In genomic region chr7:48109848-48110663, GRCh38 we compare ENCODE assay signal across 8 cellular contexts. TPM values are rescaled to one million over a fixed set of nuclear protein-coding genes. Genes with fewer than 3 reads are reported as not detected.
DNase-seq lines count a peak whose midpoint lies in the region; ATAC-seq and TF ChIP-seq lines count a peak whose summit lies in the region.

No MANE protein-coding gene starts in this region.

- no peak overlapping the region for H3K27ac Mint-ChIP-seq in activated naive CD8-positive, alpha-beta T cell treated with anti-CD3 and anti-CD28 coated beads, Interleukin-2, amount 50 U/mL, for 24 hours

- peaks cover 8% of the 10 kb centered on the region for H3K4me1 Mint-ChIP-seq in activated naive CD8-positive, alpha-beta T cell treated with anti-CD3 and anti-CD28 coated beads, Interleukin-2, amount 50 U/mL, for 24 hours

- H3K9ac ChIP-seq in smooth muscle cell (ENCODE audit: low read depth): no peak overlapping the region

- H3F3A ChIP-seq in smooth muscle cell (ENCODE audit: low read depth): peaks cover 5% of the 10 kb centered on the region

- H3K79me2 ChIP-seq in smooth muscle cell (ENCODE audit: low read depth): no peaks in the 10 kb centered on the region

- no peak overlapping the region for H2AFZ ChIP-seq in smooth muscle cell (ENCODE audit: low read depth)

- intact Hi-C loops in right cardiac atrium (cut with DNase I): loop anchor here (2.0 to 10.0 kb wide), 4 partner anchors 75 to 163 kb away; partner anchors contain the start of genes C7orf57 (in 2 of the 4) and PKD1L1 (in 1 of the 4)

- TF ChIP-seq CTCF in GM12865 (IDR thresholded peaks at IDR 0.05; ENCODE audit: insufficient read depth, low read depth, low read length, missing control alignments) (peak; percentile 98), LNCaP clone FGC (IDR thresholded peaks at IDR 0.05; ENCODE audit: control insufficient read depth, extremely low read depth, insufficient read depth) (peak; percentile 98), smooth muscle cell (IDR thresholded peaks at IDR 0.05; ENCODE audit: borderline replicate concordance, insufficient read depth, poor library complexity, severe bottlenecking) (peak; percentile 99)

- H3K27me3 Mint-ChIP-seq in activated naive CD8-positive, alpha-beta T cell treated with anti-CD3 and anti-CD28 coated beads, Interleukin-2, amount 50 U/mL, for 24 hours: no peaks in the 10 kb centered on the region

- H3K4me3 ChIP-seq in GM12865 (ENCODE audit: low read depth, low read length): no peak overlapping the region
- H3K4me3 ChIP-seq in LNCaP clone FGC (ENCODE audit: low read depth, low read length): no peak overlapping the region
- H3K4me3 ChIP-seq in right cardiac atrium (ENCODE audit: low read length): no peak overlapping the region
- no peak overlapping the region for H3K4me3 ChIP-seq in smooth muscle cell

- ATAC-seq in activated naive CD8-positive, alpha-beta T cell treated with anti-CD3 and anti-CD28 coated beads, Interleukin-2, amount 50 U/mL, for 24 hours: peak; percentile 74
- peak; percentile 55 to 73 for ATAC-seq in right cardiac atrium

- 17% methylated on average over 9 of the region's 9 CpGs for WGBS in right cardiac atrium
- whole genome bisulfite sequencing in smooth muscle cell (ENCODE audit: low lambda C conversion rate): 30% methylated on average over 9 of the region's 9 CpGs

- H3K9me3 Mint-ChIP-seq in activated naive CD8-positive, alpha-beta T cell treated with anti-CD3 and anti-CD28 coated beads, Interleukin-2, amount 50 U/mL, for 24 hours: no peaks in the 10 kb centered on the region

- no peak overlapping the region for H3K4me3 Mint-ChIP-seq in activated naive CD8-positive, alpha-beta T cell treated with anti-CD3 and anti-CD28 coated beads, Interleukin-2, amount 50 U/mL, for 24 hours

- no peak overlapping the region for H3K4me2 ChIP-seq in smooth muscle cell

- H3K4me1 ChIP-seq in right cardiac atrium (ENCODE audit: control insufficient read depth, insufficient read depth, low read length): no peaks in the 10 kb centered on the region
- H3K4me1 ChIP-seq in smooth muscle cell (ENCODE audit: low read depth): no peaks in the 10 kb centered on the region

- no peak overlapping the region for H3K27ac ChIP-seq in right cardiac atrium (ENCODE audit: low read length)
- H3K27ac ChIP-seq in smooth muscle cell (ENCODE audit: low read depth): no peak overlapping the region

- peaks cover 20% of the 10 kb centered on the region for H3K36me3 Mint-ChIP-seq in activated naive CD8-positive, alpha-beta T cell treated with anti-CD3 and anti-CD28 coated beads, Interleukin-2, amount 50 U/mL, for 24 hours (ENCODE audit: low read depth)

- H3K36me3 ChIP-seq in smooth muscle cell (ENCODE audit: low read depth): no peaks in the 10 kb centered on the region

- H3K27me3 ChIP-seq in right cardiac atrium (ENCODE audit: control insufficient read depth, insufficient read depth) (no peaks in the 10 kb centered on the region), smooth muscle cell (ENCODE audit: low read depth) (no peaks in the 10 kb centered on the region)

- DNase-seq in GM12865 (ENCODE audit: low read depth) (peak; percentile 82), H4 (ENCODE audit: low spot score) (peak; percentile 78), LNCaP clone FGC (ENCODE audit: low read depth) (peak; percentile 92), SW480 (ENCODE audit: low spot score) (peak; percentile 82), right cardiac atrium (peak; percentile 60 to 90 (median 85)), smooth muscle cell (lab: John Stamatoyannopoulos, UW; ENCODE audit: unreplicated experiment) (peak; percentile 32), amniotic stem cell (lab: John Stamatoyannopoulos, UW) (no peak)
- peak; percentile 89 for DNase-seq in activated naive CD8-positive, alpha-beta T cell treated with anti-CD3 and anti-CD28 coated beads, Interleukin-2, amount 50 U/mL, for 24 hours

- H3K9me3 ChIP-seq in right cardiac atrium (ENCODE audit: control insufficient read depth, low read length): no peaks in the 10 kb centered on the region
- no peaks in the 10 kb centered on the region for H3K9me3 ChIP-seq in smooth muscle cell (replicated peaks; ENCODE audit: low read depth)

- H4K20me1 ChIP-seq in smooth muscle cell (ENCODE audit: low read depth): no peaks in the 10 kb centered on the region

RNA-seq across cellular contexts. Expression of gene UPP1, which starts 21.0 kb away (rescaled TPM):
- 42.9 and 64.7 TPM in 2 replicates for total RNA-seq in H4 (2014; rRNA removed; shearing (Covaris generic))
- 10 to 100 TPM; 20.6 to 29.0 (median 23.5) TPM for total RNA-seq in right cardiac atrium
- polyA plus RNA-seq in right cardiac atrium: 17.3 TPM
- total RNA-seq in smooth muscle cell: 12.5 and 23.6 TPM in 2 replicates
- 43.8 and 56.2 TPM in 2 replicates for polyA plus RNA-seq in smooth muscle cell
